1 cellular context compared by ENCODE assay signal in genomic region chr19:33815410-33816340, GRCh38.
TF ChIP-seq lines count a peak whose summit lies in the region.

No MANE protein-coding gene starts in this region.

TF ChIP-seq in IMR-90, 13 proteins besides CTCF, POLR2A, EP300 and RAD21 (continued from another document):
- TF ChIP-seq USF2 (IDR thresholded peaks at IDR 0.05; ENCODE audit: low read depth, low read length) (no peak), RFX5 (IDR thresholded peaks at IDR 0.05; ENCODE audit: low read depth, low read length) (no peak)
